In the genomic region with DNA sequence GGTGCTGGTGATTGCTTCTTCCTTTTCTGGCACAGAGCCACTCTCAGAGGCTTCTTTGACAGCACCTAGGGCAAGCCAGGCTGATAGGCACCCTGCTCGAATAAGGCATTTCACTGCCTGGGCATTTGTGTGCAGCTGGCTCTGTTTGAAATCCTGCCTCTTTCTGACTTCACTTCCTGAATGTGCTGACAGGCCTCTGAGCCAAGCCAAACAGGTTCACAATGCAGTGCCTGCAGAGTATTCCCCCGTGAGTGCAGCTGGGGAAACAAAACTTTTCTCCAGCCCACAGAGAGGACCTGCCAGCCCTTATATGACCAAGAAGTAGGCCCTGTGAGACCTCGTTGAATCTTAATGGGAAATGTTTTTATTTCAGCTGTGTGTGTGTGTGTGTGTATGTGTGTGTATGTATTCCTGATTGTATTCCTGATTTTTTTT, we compare ENCODE assay signal across 8 cellular contexts. TPM values are rescaled to one million over a fixed set of nuclear protein-coding genes. Genes with fewer than 3 reads are reported as not detected.
DNase-seq lines count a peak whose midpoint lies in the region; ATAC-seq, FAIRE-seq and TF ChIP-seq lines count a peak whose summit lies in the region.

No MANE protein-coding gene starts in this region.

- no TSS peak for BruUV-seq in GM12878 (replicated peaks; lab: Mats Ljungman, UMichigan)

- H3K27me3 ChIP-seq in GM12878 (replicated peaks in 1 of 2; ENCODE audit: control insufficient read depth in 2 of 2, insufficient read depth in 2 of 2, low read length in 1 of 2) (peaks cover 0 to 3% of the 10 kb centered on the region in 2 experiments; a peak in 2 of 4 replicates), uterus (no peaks in the 10 kb centered on the region)

- TF ChIP-seq POLR2A in GM12878 (IDR thresholded peaks at IDR 0.05; ENCODE audit: low read depth, low read length) (no peak), uterus (IDR thresholded peaks at IDR 0.05) (peak in 1 of 2 donors; percentile 50)

- in situ Hi-C loops in GM12878 (cut with MboI): no loop called here

- SMC1A ChIA-PET in GM12878 (lab: Charles Lee; ENCODE audit: uncharacterized antibody, unreplicated experiment): interaction anchor here (0.7 to 2.2 kb wide), 11 partner anchors 10 to 941 kb away, joined by 3 to 13 read pairs (median 4); no protein-coding TSS in a partner anchor

- no peak for TF ChIP-seq RAD21 in GM12878 (IDR thresholded peaks at IDR 0.05; ENCODE audit: insufficient read depth, low read depth, low read length)

- peak overlapping the region; percentile 66 for H2AFZ ChIP-seq in GM12878 (ENCODE audit: control insufficient read depth, low read depth, low read length)

- DNase-seq in EH (ENCODE audit: low read depth) (peak; percentile 61), NCI-H1092 treated with DMSO at 0.1 percent for 48 hours (lab: John Stamatoyannopoulos, UW) (peak; percentile 92), GM12878 (ENCODE audit: low read depth, low spot score) (no peak), left lobe of liver (ENCODE audit: low spot score) (peak; percentile 58), uterus (peak; percentile 24 to 58), putamen (ENCODE audit: low spot score) (no peak)

- no peak for FAIRE-seq in GM12878 (lab: Jason Lieb, UNC)

- no peaks in the 10 kb centered on the region for H3K9me3 ChIP-seq in GM12878 (replicated peaks; ENCODE audit: control insufficient read depth, insufficient read depth, low read length)
- no peaks in the 10 kb centered on the region for H3K9me3 ChIP-seq in uterus

- no peaks in the 10 kb centered on the region for H3K79me2 ChIP-seq in GM12878 (ENCODE audit: control insufficient read depth, insufficient read depth, low read length)

- RAD21 ChIA-PET in GM12878 (lab: Charles Lee; ENCODE audit: unreplicated experiment): interaction anchor here (1.0 to 2.6 kb wide), 4 partner anchors 10 to 925 kb away, joined by 3 to 12 read pairs (median 4); partner anchors contain the start of gene JUN

- intact Hi-C loops in GM12878 (cut with micrococcal nuclease; ENCODE audit: unreplicated experiment): no loop called here
- intact Hi-C loops in uterus (cut with DNase I; ENCODE audit: low total_unique reads): no loop called here

- POLR2A ChIA-PET in GM12878 (lab: Charles Lee): interaction anchor here (0.8 to 1.4 kb wide), 3 partner anchors 10 to 558 kb away, joined by 3 read pairs; partner anchors contain the start of gene JUN

- 0 out of 2 replicates have a peak overlapping the region, but pooled peaks have one; percentile 22 for H3K4me2 ChIP-seq in GM12878 (ENCODE audit: control insufficient read depth, insufficient read depth)

- H3K36me3 ChIP-seq in GM12878 (ENCODE audit: control insufficient read depth in 2 of 2, insufficient read depth in 2 of 2, low read length in 1 of 2): no peaks in the 10 kb centered on the region
- no peaks in the 10 kb centered on the region for H3K36me3 ChIP-seq in uterus

- TF ChIP-seq CTCF in GM12878 (IDR thresholded peaks at IDR 0.05 in 2 of 3, conservative IDR thresholded peaks at IDR 0.05 in 1 of 3; ENCODE audit: control insufficient read depth in 2 of 3, extremely low read depth in 1 of 3, insufficient read depth in 1 of 3, low read depth in 3 of 3, low read length in 3 of 3) (no peak), uterus (IDR thresholded peaks at IDR 0.05) (no peak)

- H3K27ac ChIP-seq in GM12878 (ENCODE audit: control insufficient read depth, insufficient read depth) (no peak overlapping the region), uterus (peak overlapping the region; percentile 61 to 76)

- ATAC-seq in GM21786 (IDR thresholded peaks at IDR 0.05; ENCODE audit: unreplicated experiment) (peak; percentile 88), GM12878 (peak; percentile 81), left lobe of liver (peak; percentile 94), GM19455 (IDR thresholded peaks at IDR 0.05; ENCODE audit: unreplicated experiment) (no peak)

- H3K4me1 ChIP-seq in GM12878 (ENCODE audit: control insufficient read depth, insufficient read depth, low read length) (peaks cover 10% of the 10 kb centered on the region), uterus (peaks cover 0 to 5% of the 10 kb centered on the region in 2 donors)

- CTCF ChIA-PET in GM12878 (lab: Yijun Ruan, JAX): interaction anchor here (0.6 to 1.8 kb wide), 9 partner anchors 9 to 1174 kb away, joined by 3 to 10 read pairs (median 4); no protein-coding TSS in a partner anchor

- 0% methylated on average over 3 of the region's 3 CpGs for WGBS in GM12878 (ENCODE audit: insufficient coverage, insufficient replicate concordance, low lambda C conversion rate, missing lambda C conversion rate)

- H3K4me3 ChIP-seq in GM12878: no peak overlapping the region
- H3K4me3 ChIP-seq in uterus: no peak overlapping the region

- TF ChIP-seq EP300 in GM12878 (IDR thresholded peaks at IDR 0.05; ENCODE audit: borderline replicate concordance in 1 of 2, control insufficient read depth in 1 of 2, low read depth in 2 of 2, low read length in 2 of 2): no peak

- H3K9ac ChIP-seq in GM12878 (ENCODE audit: control insufficient read depth, insufficient read depth, low read length): no peak overlapping the region

- H4K20me1 ChIP-seq in GM12878 (ENCODE audit: control insufficient read depth, insufficient read depth): no peaks in the 10 kb centered on the region; the same call in 1 of the 2 replicates

TF ChIP-seq in GM12878, 131 proteins besides CTCF, POLR2A, EP300 and RAD21:
- no peak for TF ChIP-seq IKZF1 (conservative IDR thresholded peaks at IDR 0.05)
- no peak for TF ChIP-seq SIN3A (IDR thresholded peaks at IDR 0.05; ENCODE audit: low read depth, low read length)
- TF ChIP-seq CHD1 (IDR thresholded peaks at IDR 0.05; ENCODE audit: low read depth, low read length): no peak
- TF ChIP-seq, protein P1, sequence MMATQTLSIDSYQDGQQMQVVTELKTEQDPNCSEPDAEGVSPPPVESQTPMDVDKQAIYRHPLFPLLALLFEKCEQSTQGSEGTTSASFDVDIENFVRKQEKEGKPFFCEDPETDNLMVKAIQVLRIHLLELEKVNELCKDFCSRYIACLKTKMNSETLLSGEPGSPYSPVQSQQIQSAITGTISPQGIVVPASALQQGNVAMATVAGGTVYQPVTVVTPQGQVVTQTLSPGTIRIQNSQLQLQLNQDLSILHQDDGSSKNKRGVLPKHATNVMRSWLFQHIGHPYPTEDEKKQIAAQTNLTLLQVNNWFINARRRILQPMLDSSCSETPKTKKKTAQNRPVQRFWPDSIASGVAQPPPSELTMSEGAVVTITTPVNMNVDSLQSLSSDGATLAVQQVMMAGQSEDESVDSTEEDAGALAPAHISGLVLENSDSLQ (IDR thresholded peaks at IDR 0.05): peak; percentile 43; the same call in 1 of the 2 replicates
- TF ChIP-seq MEF2B (IDR thresholded peaks at IDR 0.05; ENCODE audit: partially characterized antibody, poor library complexity, severe bottlenecking): peak; percentile 60
- peak; percentile 32; the same call in 1 of the 2 replicates for TF ChIP-seq TCF12 (IDR thresholded peaks at IDR 0.05; ENCODE audit: low read depth, low read length)
- TF ChIP-seq WRNIP1 (IDR thresholded peaks at IDR 0.05; ENCODE audit: borderline replicate concordance, low read depth, low read length): no peak

RNA-seq across cellular contexts. Expression of gene JUN, which starts 10.4 kb away (rescaled TPM):
- 6.6 and 8.6 TPM in 2 replicates for total RNA-seq in GM12878 (2013; cell fraction: nucleolus; rRNA removed)
- total RNA-seq in GM12878 (2014; rRNA removed): 6.0 and 6.7 TPM in 2 replicates
- total RNA-seq in GM12878 (2014; rRNA removed; fragmentation: Illumina TruSeq; extraction: Trizol): 1.6 and 1.8 TPM in 2 replicates
- 8.4 and 8.7 TPM in 2 replicates for total RNA-seq in GM12878 (2021)
- polyA plus RNA-seq in GM12878 (2011; ENCODE audit: low read depth): 2.8 TPM
- 1.4 and 2.5 TPM in 2 replicates for polyA plus RNA-seq in GM12878 (2011; rRNA removed)
- 2.7 and 3.0 TPM in 2 replicates for polyA plus RNA-seq in GM12878 (2011; cell fraction: cytosol; rRNA removed)
- polyA plus RNA-seq in GM12878 (2011; cell fraction: nucleus; rRNA removed): 4.1 and 4.5 TPM in 2 replicates
- 10.7 and 15.4 TPM in 2 replicates for polyA plus RNA-seq in GM12878 (2012)
- polyA plus RNA-seq in GM12878 (2014; fragmentation: Illumina TruSeq; extraction: Trizol): 1.4 and 1.8 TPM in 2 replicates
- under 1 TPM; 0.18 to 0.37 TPM for polyA plus RNA-seq in GM12878 (2014; fragmentation: Nextera tagmentation; extraction: Ambion mirVana)
- polyA plus RNA-seq in GM12878 (2014; rRNA removed): 6.3 and 6.4 TPM in 2 replicates
- polyA plus RNA-seq in GM12878 (2016; fragmentation: Nextera tagmentation; extraction: Ambion mirVana): 1 to 10 TPM; 3.1 to 3.7 TPM
- 1.8 and 3.8 TPM in 2 replicates for polyA minus RNA-seq in GM12878 (2011; rRNA and poly(A)+ RNA removed)
- 2.3 and 2.9 TPM in 2 replicates for polyA minus RNA-seq in GM12878 (2011; cell fraction: cytosol; rRNA and poly(A)+ RNA removed)
- 9.4 and 13.0 TPM in 2 replicates for polyA minus RNA-seq in GM12878 (2011; cell fraction: nucleus; rRNA and poly(A)+ RNA removed)
- total RNA-seq in left lobe of liver: 12.4 TPM
- 100 to 1,000 TPM; 154 to 246 (median 239) TPM for total RNA-seq in uterus

Comparison
In these comparisons a context has a peak if more than half of its experiments do, and no peak if none do; other contexts are left out.
1. DNase-seq: peak in EH (single experiment), NCI-H1092 treated with DMSO at 0.1 percent for 48 hours (single experiment), left lobe of liver (single experiment) and uterus (2 of 2); none in GM12878 (single experiment) and putamen (single experiment).
2. RNA of gene JUN, which starts 10.4 kb away (total RNA-seq): 154 to 246 TPM in uterus; 12.4 TPM in left lobe of liver (single experiment) and 1.6 to 8.7 TPM in GM12878; every median in the first group is over 10 times any median in the second.